Comparison of ENCODE assay signal across 25 cellular contexts in the genomic region with DNA sequence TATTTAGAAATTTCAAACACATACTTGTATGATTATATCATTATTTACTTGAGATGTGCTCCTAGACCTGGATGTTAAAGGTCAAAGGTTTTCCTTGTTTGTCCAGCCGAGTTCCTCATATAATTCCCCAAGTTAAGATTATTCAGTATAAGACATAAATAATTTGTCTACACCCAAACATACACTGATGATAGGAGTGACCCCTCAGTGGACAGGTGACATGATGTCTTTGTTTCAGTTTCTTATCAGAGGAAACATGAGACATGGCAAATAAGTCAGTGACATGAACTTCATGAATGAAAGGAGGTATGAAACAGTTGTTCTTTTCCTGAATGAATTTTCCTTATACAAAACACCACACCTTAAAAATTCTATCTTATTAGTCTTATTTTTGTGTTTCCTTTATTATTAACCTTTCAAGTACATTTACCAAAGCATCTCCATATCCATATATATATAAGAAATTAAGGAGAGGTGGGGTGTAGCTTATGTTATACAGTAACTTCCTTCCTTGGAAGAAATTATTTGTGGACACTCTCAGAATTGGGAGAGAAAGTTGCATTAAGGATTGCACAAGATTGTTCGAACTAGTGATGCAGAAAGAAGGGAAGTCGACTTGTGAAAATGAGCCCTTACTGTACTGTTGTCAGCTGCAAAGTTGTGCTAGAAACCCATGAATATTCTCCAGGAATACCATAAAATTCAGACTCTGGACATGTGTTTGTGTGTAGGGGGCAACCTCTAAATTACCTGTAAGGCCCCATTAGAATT.
"Had no signal": no experiment of that assay in that cellular context is flagged by ENCODE, and none has a peak within 500 bp of the region (broad histone marks: within the 10 kb centered on the region; RNA-seq: fewer than 3 reads in every experiment).

No MANE protein-coding gene starts in this region.

- ATAC-seq: activated CD4-positive, alpha-beta T cell treated with anti-CD3 and anti-CD28 coated beads for 36 hours; activated CD8-positive, alpha-beta T cell treated with anti-CD3 and anti-CD28 coated beads for 36 hours; activated T-cell treated with anti-CD3 and anti-CD28 coated beads, Interleukin-2, amount 50 U/mL, for 72 hours; K562 had no signal

- DNase-seq: activated CD4-positive, alpha-beta T cell treated with anti-CD3 and anti-CD28 coated beads for 36 hours; activated CD4-positive, alpha-beta T cell treated with anti-CD3 and anti-CD28 coated beads, Interleukin-2, amount 50 U/mL, for 1 hour; activated CD8-positive, alpha-beta memory T cell treated with anti-CD3 and anti-CD28 coated beads, Interleukin-2, amount 50 U/mL, for 4 hours; activated CD8-positive, alpha-beta T cell treated with anti-CD3 and anti-CD28 coated beads for 36 hours; activated gamma-delta T cell treated with Interleukin-2 at 50 U/mL for 16 hours; activated naive CD4-positive, alpha-beta T cell treated with anti-CD3 and anti-CD28 coated beads, Interleukin-2, amount 10 ng/mL, durations not matched to agents 7 days and 5 days; activated naive CD8-positive, alpha-beta T cell treated with anti-CD3 and anti-CD28 coated beads, Interleukin-2, amount 10 ng/mL, durations not matched to agents 7 days and 5 days; activated T-cell treated with anti-CD3 and anti-CD28 coated beads, Interleukin-2, amount 50 U/mL, for 72 hours; adrenal gland; anterior cingulate cortex; caudate nucleus; NCI-H1105; NCI-H1436; NCI-H1694 treated with DMSO at 0.1 percent for 48 hours; NCI-H2029 treated with DMSO at 0.1 percent for 48 hours; NCI-H345; NCI-H510A; NCI-H526 treated with DMSO at 0.1 percent for 48 hours; NCI-H82; PC-9; SHP77 treated with DMSO at 0.1 percent for 48 hours; T-helper 1 cell; WERI-Rb-1 had no signal

- H3K27ac Mint-ChIP-seq: activated CD4-positive, alpha-beta T cell treated with anti-CD3 and anti-CD28 coated beads for 36 hours; activated CD8-positive, alpha-beta T cell treated with anti-CD3 and anti-CD28 coated beads for 36 hours; activated naive CD4-positive, alpha-beta T cell treated with anti-CD3 and anti-CD28 coated beads, Interleukin-2, amount 10 ng/mL, durations not matched to agents 7 days and 5 days; activated naive CD8-positive, alpha-beta T cell treated with anti-CD3 and anti-CD28 coated beads, Interleukin-2, amount 10 ng/mL, durations not matched to agents 7 days and 5 days; activated T-cell treated with anti-CD3 and anti-CD28 coated beads, Interleukin-2, amount 50 U/mL, for 72 hours; activated T-helper 2 cell treated with anti-CD3 and anti-CD28 coated beads, Interferon-gamma antibody, Interleukin-2, Interleukin-4, amounts not matched to agents 10 μg/mL and 5 μg/mL and 100 μg/mL, durations not matched to agents 14 hours and 24 hours and 36 hours had no signal

- H3K36me3 Mint-ChIP-seq: activated naive CD4-positive, alpha-beta T cell treated with anti-CD3 and anti-CD28 coated beads, Interleukin-2, amount 10 ng/mL, durations not matched to agents 7 days and 5 days; activated naive CD8-positive, alpha-beta T cell treated with anti-CD3 and anti-CD28 coated beads, Interleukin-2, amount 10 ng/mL, durations not matched to agents 7 days and 5 days had no signal
